Comparison of ENCODE assay signal across 8 cellular contexts in the genomic region with DNA sequence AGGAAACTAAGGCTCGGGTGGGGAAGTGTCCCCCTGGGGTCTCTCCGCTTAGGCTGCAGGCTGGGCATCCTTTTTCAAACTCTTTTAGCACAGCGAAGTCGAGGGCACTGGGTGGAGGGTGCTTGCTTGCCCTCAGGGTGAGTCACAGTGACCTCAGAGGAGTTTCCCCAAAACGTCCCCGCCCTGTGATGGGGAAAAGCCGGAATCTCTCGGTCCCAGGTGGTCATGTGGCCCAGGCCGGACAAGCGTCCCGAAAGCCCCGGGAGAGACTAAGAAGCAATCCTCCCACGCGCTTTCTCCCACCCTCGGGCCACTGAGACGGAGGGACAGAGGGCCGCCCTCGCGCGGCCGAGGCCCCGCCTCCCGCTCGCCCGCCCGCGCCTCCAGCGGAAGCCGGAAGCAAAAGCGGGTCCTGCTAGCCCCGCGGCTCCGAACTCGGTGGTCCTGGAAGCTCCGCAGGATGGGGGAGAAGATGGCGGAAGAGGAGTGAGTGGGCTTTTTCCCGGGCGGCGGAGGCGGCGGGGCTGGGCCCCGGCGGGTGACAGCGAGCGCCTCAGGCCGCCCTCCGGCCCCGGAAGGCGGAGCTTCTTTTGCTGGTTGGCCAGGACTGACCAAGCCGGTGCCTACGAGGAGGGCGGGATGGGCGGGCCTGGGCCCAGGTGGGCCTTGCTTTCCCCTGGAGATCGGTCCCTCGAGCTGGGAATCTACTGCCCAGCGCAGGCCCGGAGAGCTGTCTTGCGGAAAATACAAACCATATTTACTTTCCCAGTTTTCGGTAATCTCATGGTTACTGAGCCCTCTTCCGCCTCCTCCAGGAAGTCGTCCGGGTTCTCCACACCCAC. TPM values are rescaled to one million over a fixed set of nuclear protein-coding genes. Genes with fewer than 3 reads are reported as not detected.
A peak's percentile ranks its signal among the peaks of the same experiment; 100 is the strongest.
DNase-seq lines count a peak whose midpoint lies in the region; ATAC-seq and TF ChIP-seq lines count a peak whose summit lies in the region.

A gene with protein sequence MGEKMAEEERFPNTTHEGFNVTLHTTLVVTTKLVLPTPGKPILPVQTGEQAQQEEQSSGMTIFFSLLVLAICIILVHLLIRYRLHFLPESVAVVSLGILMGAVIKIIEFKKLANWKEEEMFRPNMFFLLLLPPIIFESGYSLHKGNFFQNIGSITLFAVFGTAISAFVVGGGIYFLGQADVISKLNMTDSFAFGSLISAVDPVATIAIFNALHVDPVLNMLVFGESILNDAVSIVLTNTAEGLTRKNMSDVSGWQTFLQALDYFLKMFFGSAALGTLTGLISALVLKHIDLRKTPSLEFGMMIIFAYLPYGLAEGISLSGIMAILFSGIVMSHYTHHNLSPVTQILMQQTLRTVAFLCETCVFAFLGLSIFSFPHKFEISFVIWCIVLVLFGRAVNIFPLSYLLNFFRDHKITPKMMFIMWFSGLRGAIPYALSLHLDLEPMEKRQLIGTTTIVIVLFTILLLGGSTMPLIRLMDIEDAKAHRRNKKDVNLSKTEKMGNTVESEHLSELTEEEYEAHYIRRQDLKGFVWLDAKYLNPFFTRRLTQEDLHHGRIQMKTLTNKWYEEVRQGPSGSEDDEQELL (plus strand): TSS at position 366 of the 842 bp plus-strand sequence. CDS start 95 bp downstream, at position 461.

- peak; percentile 45 for TF ChIP-seq CTCF in GM12872 (IDR thresholded peaks at IDR 0.05; ENCODE audit: insufficient read depth, low read depth, low read length)
- TF ChIP-seq CTCF in transverse colon (IDR thresholded peaks at IDR 0.05) = peak in 4 of 5 experiments; percentile 30 to 57 (median 35)

- peak within 1 kb of the TSS; percentile 97 for H3K27ac Mint-ChIP-seq in activated naive CD8-positive, alpha-beta T cell treated with anti-CD3 and anti-CD28 coated beads, Interleukin-2, amount 50 U/mL, for 24 hours

- peak within 1 kb of the TSS; percentile 97 for H3K4me3 Mint-ChIP-seq in activated naive CD8-positive, alpha-beta T cell treated with anti-CD3 and anti-CD28 coated beads, Interleukin-2, amount 50 U/mL, for 24 hours

- peak within 1 kb of the TSS; percentile 67 for H3K4me2 ChIP-seq in trophoblast cell (ENCODE audit: low read length)

- H3K18ac ChIP-seq in trophoblast cell (ENCODE audit: low read length) = peak within 1 kb of the TSS; percentile 72

- in situ Hi-C loops in transverse colon (cut with MboI; ENCODE audit: low pct_ligation_motif_present in 1 of 4, low pct_unique_long_range_greater_than_20kb in 1 of 4, low sequenced_read_pairs in 3 of 4) = no loop called here

- no peaks in the 10 kb centered on the region for H3K9me3 Mint-ChIP-seq in activated naive CD8-positive, alpha-beta T cell treated with anti-CD3 and anti-CD28 coated beads, Interleukin-2, amount 50 U/mL, for 24 hours

- WGBS in trophoblast cell (ENCODE audit: extremely low coverage, insufficient coverage, insufficient read length) = no CpG with 5 or more reads among the region's 62 CpGs
- WGBS in transverse colon (ENCODE audit: low coverage in 1 of 2), 2 donors = 1% methylated on average over 34 of the region's 62 CpGs; no CpG with 5 or more reads in 1 of the 2 donors

- H2BK5ac ChIP-seq in trophoblast cell (ENCODE audit: low read depth, low read length, poor library complexity) = peak within 1 kb of the TSS; percentile 87

- peak within 1 kb of the TSS; percentile 81 for H3K27ac ChIP-seq in trophoblast cell (ENCODE audit: low read depth, low read length)
- peak within 1 kb of the TSS; percentile 93 to 100 (median 97) for H3K27ac ChIP-seq in transverse colon

- peak; percentile 93 for ATAC-seq in HG02642 (IDR thresholded peaks at IDR 0.05; ENCODE audit: poor library complexity, unreplicated experiment)
- peak; percentile 94 for ATAC-seq in activated naive CD8-positive, alpha-beta T cell treated with anti-CD3 and anti-CD28 coated beads, Interleukin-2, amount 50 U/mL, for 24 hours

- intact Hi-C loops in cardiac septum (cut with DNase I) = no loop called here
- intact Hi-C loops in transverse colon (cut with DNase I; ENCODE audit: low total_unique reads) = no loop called here

- H3K27me3 ChIP-seq in trophoblast cell (ENCODE audit: insufficient read depth, low read length) (no peaks in the 10 kb centered on the region), transverse colon (no peaks in the 10 kb centered on the region)

- H3K14ac ChIP-seq in trophoblast cell (ENCODE audit: low read length) = peak within 1 kb of the TSS; percentile 77

- no peak within 1 kb of the TSS for H2AK5ac ChIP-seq in trophoblast cell (ENCODE audit: low read length)

- H3K36me3 ChIP-seq in trophoblast cell (ENCODE audit: control insufficient read depth in 1 of 2, insufficient read depth in 2 of 2, low read length in 2 of 2) = peaks cover 7 to 8% of the 10 kb centered on the region in 2 experiments
- H3K36me3 ChIP-seq in transverse colon = peaks cover 0 to 16% (median 0%) of the 10 kb centered on the region in 4 donors

- TF ChIP-seq EP300 in transverse colon (IDR thresholded peaks at IDR 0.05; ENCODE audit: low read depth) = no peak

- H2BK12ac ChIP-seq in trophoblast cell (ENCODE audit: low read length) = peak within 1 kb of the TSS; percentile 51

- H4K8ac ChIP-seq in trophoblast cell (ENCODE audit: low read depth, low read length) = peak within 1 kb of the TSS; percentile 95

- H3K23ac ChIP-seq in trophoblast cell (ENCODE audit: low read length) = no peak within 1 kb of the TSS

- peaks cover 12% of the 10 kb centered on the region for H3K79me1 ChIP-seq in trophoblast cell (ENCODE audit: low read length)

- H3K4me3 ChIP-seq in trophoblast cell (ENCODE audit: low read depth, low read length) (peak within 1 kb of the TSS; percentile 68), transverse colon (peak within 1 kb of the TSS; percentile 63 to 96 (median 82))

- no peaks in the 10 kb centered on the region for H3K27me3 Mint-ChIP-seq in activated naive CD8-positive, alpha-beta T cell treated with anti-CD3 and anti-CD28 coated beads, Interleukin-2, amount 50 U/mL, for 24 hours

- peaks cover 35% of the 10 kb centered on the region for H3K4me1 Mint-ChIP-seq in activated naive CD8-positive, alpha-beta T cell treated with anti-CD3 and anti-CD28 coated beads, Interleukin-2, amount 50 U/mL, for 24 hours

- peak within 1 kb of the TSS; percentile 81 for H2BK120ac ChIP-seq in trophoblast cell (ENCODE audit: insufficient read depth, low read length, poor library complexity)

- peak; percentile 86 for TF ChIP-seq POLR2A in transverse colon (IDR thresholded peaks at IDR 0.05)

- peak within 1 kb of the TSS; percentile 78 for H3K4ac ChIP-seq in trophoblast cell (ENCODE audit: low read depth, low read length)

- H2AFZ ChIP-seq in trophoblast cell (ENCODE audit: insufficient read depth, low read length, poor library complexity) = peak within 1 kb of the TSS; percentile 77

- H3K79me2 ChIP-seq in trophoblast cell (ENCODE audit: control insufficient read depth, insufficient read depth, low read length, poor library complexity) = peaks cover 9% of the 10 kb centered on the region

- DNase-seq in NCI-H1105 (lab: John Stamatoyannopoulos, UW) (peak; percentile 82), SW 1271 (lab: John Stamatoyannopoulos, UW) (peak; percentile 81 to 88), cardiac septum (ENCODE audit: low spot score) (peak; percentile 96), trophoblast cell (peak; percentile 94 to 96), transverse colon (peak; percentile 89)
- peak; percentile 86 for DNase-seq in activated naive CD8-positive, alpha-beta T cell treated with anti-CD3 and anti-CD28 coated beads, Interleukin-2, amount 50 U/mL, for 24 hours

- peak within 1 kb of the TSS; percentile 76 for H4K91ac ChIP-seq in trophoblast cell (ENCODE audit: low read depth, low read length)

- H3K9ac ChIP-seq in trophoblast cell (ENCODE audit: low read length) = peak within 1 kb of the TSS; percentile 74

- H3K4me1 ChIP-seq in trophoblast cell (ENCODE audit: control insufficient read depth in 1 of 2, insufficient read depth in 2 of 2, low read length in 2 of 2) (peaks cover 10 to 16% of the 10 kb centered on the region in 2 experiments), transverse colon (peaks cover 0 to 26% (median 19%) of the 10 kb centered on the region in 4 donors)

- H3K36me3 Mint-ChIP-seq in activated naive CD8-positive, alpha-beta T cell treated with anti-CD3 and anti-CD28 coated beads, Interleukin-2, amount 50 U/mL, for 24 hours (ENCODE audit: low read depth) = peaks cover 25% of the 10 kb centered on the region

- no peaks in the 10 kb centered on the region for H3K9me3 ChIP-seq in trophoblast cell (ENCODE audit: insufficient read depth, low read depth, low read length)
- H3K9me3 ChIP-seq in transverse colon = no peaks in the 10 kb centered on the region

- peak within 1 kb of the TSS; percentile 90 for H4K12ac ChIP-seq in trophoblast cell (ENCODE audit: low read depth, low read length)

RNA-seq across cellular contexts. Expression of the gene that starts here (rescaled TPM):
- 7.2 TPM for total RNA-seq in cardiac septum
- polyA plus RNA-seq in trophoblast cell (2013) = 3.5 TPM in 2 replicates
- total RNA-seq in transverse colon = 10 to 100 TPM in 3 of 4 donors, 1 to 10 TPM in 1; 9.0 to 31.0 (median 16.6) TPM

Comparison
In these comparisons a context has a peak if more than half of its experiments do, and no peak if none do; other contexts are left out.
1. Peak in every context shown above with its lines: DNase-seq, ATAC-seq, H3K4me3 ChIP-seq and H3K27ac ChIP-seq.